ENCODE assay signal across 13 cellular contexts in the genomic region with DNA sequence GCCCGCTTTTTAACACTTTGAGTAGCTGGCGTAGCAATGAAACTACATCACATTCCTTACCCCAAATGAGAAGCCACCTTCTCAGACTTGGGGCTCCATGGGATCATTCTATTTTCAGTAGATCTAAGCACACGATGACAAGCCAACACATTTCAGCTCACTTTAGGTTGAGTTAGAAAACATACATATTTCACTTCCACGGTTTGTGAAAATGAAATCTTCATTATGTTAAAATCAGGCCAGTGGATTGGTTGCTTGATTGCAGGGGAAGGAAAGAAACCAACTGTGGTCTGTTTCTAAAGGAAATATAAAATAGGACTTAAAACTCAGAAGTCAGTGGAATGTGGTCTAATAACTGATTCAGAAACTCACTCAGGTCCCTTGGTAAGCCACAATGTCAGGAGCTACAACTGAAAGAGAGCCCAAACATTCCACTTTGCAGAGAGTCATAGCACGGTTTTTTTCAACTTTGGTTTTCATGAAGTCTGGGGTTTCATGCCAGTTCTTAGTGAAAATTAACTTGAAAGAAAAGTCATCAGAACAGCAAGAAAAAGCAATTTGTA.
DNase-seq lines count a peak whose midpoint lies in the region; ATAC-seq and TF ChIP-seq lines count a peak whose summit lies in the region.
"Had no signal": no experiment of that assay in that cellular context is flagged by ENCODE, and none has a peak within 500 bp of the region (broad histone marks: within the 10 kb centered on the region; RNA-seq: fewer than 3 reads in every experiment).

No MANE protein-coding gene starts in this region.

- H3K4me2 ChIP-seq in SU-DHL-6 (ENCODE audit: low read depth, low read length, poor library complexity, severe bottlenecking), result no peak overlapping the region

- no peaks in the 10 kb centered on the region for H3K27me3 ChIP-seq in SU-DHL-6 (ENCODE audit: low read length)
- H3K27me3 ChIP-seq: transverse colon had no signal

- TF ChIP-seq CTCF in SU-DHL-6 (IDR thresholded peaks at IDR 0.05; ENCODE audit: insufficient read depth, low read length, poor library complexity, severe bottlenecking) (no peak), choroid plexus epithelial cell (conservative IDR thresholded peaks at IDR 0.05; ENCODE audit: low read depth, low read length) (no peak)

- H3K36me3 ChIP-seq in SU-DHL-6 (ENCODE audit: low read length), result no peaks in the 10 kb centered on the region
- H3K36me3 ChIP-seq: transverse colon had no signal

- no peaks in the 10 kb centered on the region for H4K20me1 ChIP-seq in SU-DHL-6 (ENCODE audit: low read depth, low read length)

- H3K27ac ChIP-seq in SU-DHL-6 (ENCODE audit: low read depth, low read length), result peak overlapping the region; percentile 15; the same call in 1 of the 2 replicates
- H3K27ac ChIP-seq: transverse colon had no signal

- H2AFZ ChIP-seq in SU-DHL-6 (ENCODE audit: low read depth, low read length, severe bottlenecking), result no peak overlapping the region

- H3K4me3 ChIP-seq in SU-DHL-6 (ENCODE audit: insufficient read depth, low read length, poor library complexity, severe bottlenecking) (no peak overlapping the region), choroid plexus epithelial cell (ENCODE audit: low read depth, low read length) (no peak overlapping the region)
- H3K4me3 ChIP-seq: transverse colon had no signal

- no peak overlapping the region for H3K9ac ChIP-seq in SU-DHL-6 (ENCODE audit: low read length)

- H3K9me3 ChIP-seq in SU-DHL-6 (ENCODE audit: insufficient read depth, low read length), result no peaks in the 10 kb centered on the region
- H3K9me3 ChIP-seq: transverse colon had no signal

- H3K79me2 ChIP-seq in SU-DHL-6 (ENCODE audit: insufficient read depth, low read length), result 0 out of 2 replicates have a peak, but pooled peaks cover 11% of the 10 kb centered on the region

- DNase-seq in stimulated activated CD4-positive, alpha-beta T cell treated with anti-CD3 and anti-CD28 coated beads, Interleukin-1b, Interleukin-23, amount 100 ng/mL, for 48 hours, result peak; percentile 9
- DNase-seq in stimulated activated CD4-positive, alpha-beta T cell treated with anti-CD3 and anti-CD28 coated beads, Interleukin-12 subunit alpha, Interleukin-12 subunit beta, amount 100 ng/mL, for 4 hours, result no peak
- DNase-seq in choroid plexus epithelial cell (ENCODE audit: low read depth), result peak; percentile 68
- DNase-seq in NCI-H1048 (lab: John Stamatoyannopoulos, UW), result no peak
- no peak for DNase-seq in cerebellum (ENCODE audit: low spot score)
- DNase-seq: activated B cell treated with CpG ODN at 0.5 μM for 24 hours, foreskin melanocyte, NCI-H1092, NCI-H2227 treated with DMSO at 0.1 percent for 48 hours, transverse colon had no signal

- no peak for ATAC-seq in HG03457 (IDR thresholded peaks at IDR 0.05; ENCODE audit: unreplicated experiment)
- no peak for ATAC-seq in SK-N-SH treated with all-trans-retinoic acid at 6 μM for 48 hours

- H3F3A ChIP-seq in SU-DHL-6 (ENCODE audit: insufficient read depth), result peaks cover 11% of the 10 kb centered on the region

- H3K9me2 ChIP-seq in SU-DHL-6 (replicated peaks; ENCODE audit: insufficient read depth, low read length), result no peaks in the 10 kb centered on the region

TF ChIP-seq in SK-N-SH treated with all-trans-retinoic acid at 6 μM for 48 hours, 23 proteins besides CTCF, POLR2A, EP300 and RAD21:
- TF ChIP-seq, protein P1, sequence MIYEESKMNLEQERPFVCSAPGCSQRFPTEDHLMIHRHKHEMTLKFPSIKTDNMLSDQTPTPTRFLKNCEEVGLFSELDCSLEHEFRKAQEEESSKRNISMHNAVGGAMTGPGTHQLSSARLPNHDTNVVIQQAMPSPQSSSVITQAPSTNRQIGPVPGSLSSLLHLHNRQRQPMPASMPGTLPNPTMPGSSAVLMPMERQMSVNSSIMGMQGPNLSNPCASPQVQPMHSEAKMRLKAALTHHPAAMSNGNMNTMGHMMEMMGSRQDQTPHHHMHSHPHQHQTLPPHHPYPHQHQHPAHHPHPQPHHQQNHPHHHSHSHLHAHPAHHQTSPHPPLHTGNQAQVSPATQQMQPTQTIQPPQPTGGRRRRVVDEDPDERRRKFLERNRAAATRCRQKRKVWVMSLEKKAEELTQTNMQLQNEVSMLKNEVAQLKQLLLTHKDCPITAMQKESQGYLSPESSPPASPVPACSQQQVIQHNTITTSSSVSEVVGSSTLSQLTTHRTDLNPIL (CRISPR knock-in tag; IDR thresholded peaks at IDR 0.05; ENCODE audit: low read depth), result no peak
- TF ChIP-seq ZNF8 (CRISPR knock-in tag; IDR thresholded peaks at IDR 0.05), result no peak
- TF ChIP-seq PPARA (CRISPR knock-in tag; IDR thresholded peaks at IDR 0.05; ENCODE audit: borderline replicate concordance), result no peak
- TF ChIP-seq BACH2 (CRISPR knock-in tag; IDR thresholded peaks at IDR 0.05; ENCODE audit: borderline replicate concordance), result no peak
- TF ChIP-seq ZC3H10 (CRISPR knock-in tag; IDR thresholded peaks at IDR 0.05), result no peak
- TF ChIP-seq TCF4 (CRISPR knock-in tag; IDR thresholded peaks at IDR 0.05; ENCODE audit: borderline replicate concordance), result no peak
- no peak for TF ChIP-seq PATZ1 (CRISPR knock-in tag; IDR thresholded peaks at IDR 0.05; ENCODE audit: borderline replicate concordance)
- no peak for TF ChIP-seq CSDC2 (CRISPR knock-in tag; IDR thresholded peaks at IDR 0.05)
- no peak for TF ChIP-seq SNAI2 (CRISPR knock-in tag; IDR thresholded peaks at IDR 0.05)
- no peak for TF ChIP-seq RARB (CRISPR knock-in tag; IDR thresholded peaks at IDR 0.05)
- TF ChIP-seq ARNTL (CRISPR knock-in tag; IDR thresholded peaks at IDR 0.05; ENCODE audit: borderline replicate concordance, low read depth), result no peak
- no peak for TF ChIP-seq GLIS3 (CRISPR knock-in tag; IDR thresholded peaks at IDR 0.05)
- no peak for TF ChIP-seq POU6F1 (CRISPR knock-in tag; IDR thresholded peaks at IDR 0.05; ENCODE audit: borderline replicate concordance, low read depth)
- TF ChIP-seq TOX (CRISPR knock-in tag; IDR thresholded peaks at IDR 0.05; ENCODE audit: borderline replicate concordance), result no peak
- no peak for TF ChIP-seq ZFP30 (CRISPR knock-in tag; IDR thresholded peaks at IDR 0.05)

Comparison
In these comparisons a context has a peak if more than half of its experiments do, and no peak if none do; other contexts are left out.
1. DNase-seq: peak in stimulated activated CD4-positive, alpha-beta T cell treated with anti-CD3 and anti-CD28 coated beads, Interleukin-1b, Interleukin-23, amount 100 ng/mL, for 48 hours (single experiment) and choroid plexus epithelial cell (single experiment); none in stimulated activated CD4-positive, alpha-beta T cell treated with anti-CD3 and anti-CD28 coated beads, Interleukin-12 subunit alpha, Interleukin-12 subunit beta, amount 100 ng/mL, for 4 hours (single experiment), NCI-H1048 (single experiment) and cerebellum (single experiment).